Comparison of ENCODE assay signal across 9 cellular contexts in genomic region chr3:15205482-15205933, GRCh38. TPM values are rescaled to one million over a fixed set of nuclear protein-coding genes. Genes with fewer than 3 reads are reported as not detected.
A peak's percentile ranks its signal among the peaks of the same experiment; 100 is the strongest.
DNase-seq lines count a peak whose midpoint lies in the region; ATAC-seq, FAIRE-seq and TF ChIP-seq lines count a peak whose summit lies in the region.
"Had no signal": no experiment of that assay in that cellular context is flagged by ENCODE, and none has a peak within 500 bp of the region (broad histone marks: within the 10 kb centered on the region; RNA-seq: fewer than 3 reads in every experiment).

No MANE protein-coding gene starts in this region.

- H3K36me3 ChIP-seq in left ventricle myocardium inferior (peaks cover 12% of the 10 kb centered on the region), bronchial epithelial cell (ENCODE audit: control insufficient read depth, insufficient read depth, low read length) (no peaks in the 10 kb centered on the region), mucosa of rectum (ENCODE audit: control insufficient read depth in 2 of 2, insufficient read depth in 2 of 2, low read length in 2 of 2) (peaks cover 0 to under 1% of the 10 kb centered on the region in 2 donors)

- FAIRE-seq in bronchial epithelial cell (lab: Jason Lieb, UNC), result no peak

- peak overlapping the region; percentile 83 to 96 for H3K9ac ChIP-seq in mucosa of rectum (ENCODE audit: low read depth in 1 of 2, low read length in 2 of 2)

- intact Hi-C loops in left ventricle myocardium inferior (cut with micrococcal nuclease) (loop anchor here (10.0 kb wide), 1 partner anchor 199 kb away; no protein-coding TSS in a partner anchor), Right ventricle myocardium inferior (cut with DNase I) (loop anchor here (5.0 to 10.0 kb wide), 2 partner anchors 103 to 261 kb away; partner anchors contain the start of gene NR2C2)

- H3K4me1 ChIP-seq in left ventricle myocardium inferior (peaks cover 51% of the 10 kb centered on the region), mucosa of rectum (ENCODE audit: control insufficient read depth in 2 of 2, insufficient read depth in 2 of 2, low read length in 2 of 2) (peaks cover 10 to 15% of the 10 kb centered on the region in 2 donors)

- H3K4me3 ChIP-seq in left ventricle myocardium inferior (peak overlapping the region; percentile 97), bronchial epithelial cell (ENCODE audit: low read depth, low read length) (peak overlapping the region; percentile 96), mucosa of rectum (ENCODE audit: low read length in 2 of 2) (peak overlapping the region; percentile 86 to 89)

- no peak for ATAC-seq in Right ventricle myocardium inferior
- no peak for ATAC-seq in GM21786 (IDR thresholded peaks at IDR 0.05; ENCODE audit: unreplicated experiment)
- no peak for ATAC-seq in HG03460 (IDR thresholded peaks at IDR 0.05; ENCODE audit: unreplicated experiment)
- ATAC-seq in GM18858 (IDR thresholded peaks at IDR 0.05; ENCODE audit: unreplicated experiment), result no peak

- H3K27ac ChIP-seq in left ventricle myocardium inferior (replicated peaks) (peak overlapping the region; percentile 98), mucosa of rectum (ENCODE audit: low read depth in 2 of 2, low read length in 2 of 2) (peak overlapping the region; percentile 97 to 98)

- no peak for DNase-seq in left ventricle myocardium inferior
- no peak for DNase-seq in Right ventricle myocardium inferior (ENCODE audit: missing footprints)
- DNase-seq in bronchial epithelial cell (ENCODE audit: low read depth), result no peak
- DNase-seq in iPS-NIHi7 (ENCODE audit: extremely low spot score), result no peak
- DNase-seq: stimulated activated naive CD4-positive, alpha-beta T cell had no signal

- H3K27me3 ChIP-seq in left ventricle myocardium inferior (ENCODE audit: low read depth) (no peaks in the 10 kb centered on the region), bronchial epithelial cell (ENCODE audit: control insufficient read depth, insufficient read depth, low read length) (no peaks in the 10 kb centered on the region), mucosa of rectum (ENCODE audit: control insufficient read depth in 2 of 2, insufficient read depth in 2 of 2, low read length in 2 of 2) (no peaks in the 10 kb centered on the region)

- no peaks in the 10 kb centered on the region for H3K9me3 ChIP-seq in left ventricle myocardium inferior (replicated peaks)
- H3K9me3 ChIP-seq in mucosa of rectum (ENCODE audit: control insufficient read depth in 2 of 2, low read length in 2 of 2), result no peaks in the 10 kb centered on the region

- no peak for TF ChIP-seq CTCF in left ventricle myocardium inferior (IDR thresholded peaks at IDR 0.05; ENCODE audit: borderline replicate concordance)
- TF ChIP-seq CTCF in bronchial epithelial cell (IDR thresholded peaks at IDR 0.05; ENCODE audit: insufficient read depth, low read length, severe bottlenecking), result no peak

RNA-seq across cellular contexts. Expression of gene CAPN7, which starts 0.5 kb away (rescaled TPM):
- total RNA-seq in left ventricle myocardium inferior (26.2 TPM), Right ventricle myocardium inferior (28.2 TPM), bronchial epithelial cell (34.2 and 35.8 TPM in 2 replicates)
